Comparison of ENCODE assay signal across 1 cellular context in the genomic region with DNA sequence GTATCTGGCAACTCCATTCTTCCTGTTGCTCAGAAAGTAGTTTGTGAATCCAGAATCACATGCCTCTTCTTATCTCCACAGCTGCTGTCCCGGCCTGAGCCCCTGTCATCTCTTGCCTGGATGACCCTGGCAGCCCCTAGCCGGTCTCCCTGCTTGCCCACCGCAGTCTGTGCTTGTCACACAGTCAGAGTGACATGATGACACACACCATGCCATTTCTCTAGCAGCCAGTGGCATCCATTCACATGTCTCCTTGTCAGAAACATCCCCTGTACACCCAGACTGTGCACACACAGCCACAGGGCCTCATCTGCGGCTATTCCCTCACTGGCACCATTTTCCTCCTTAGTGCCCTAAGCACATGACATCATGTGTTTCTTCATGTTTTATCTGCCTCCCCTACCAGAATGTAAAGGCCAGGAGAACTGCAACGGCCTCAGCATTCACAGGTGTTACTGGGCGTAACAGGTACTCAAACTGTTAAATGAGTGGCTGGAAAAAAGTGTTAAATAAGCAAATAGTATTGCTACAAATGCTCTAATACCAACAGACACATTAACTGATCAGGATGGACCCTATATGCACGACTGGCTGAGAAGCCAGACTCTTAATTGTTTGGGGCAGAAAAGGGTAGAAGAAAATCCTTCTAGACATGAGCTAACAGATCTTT.
TF ChIP-seq lines count a peak whose summit lies in the region.

No MANE protein-coding gene starts in this region.

TF ChIP-seq in WTC11, 78 proteins besides CTCF, POLR2A, EP300 and RAD21 (continued from another document):
- TF ChIP-seq SMAD4 (CRISPR knock-in tag; IDR thresholded peaks at IDR 0.05), result no peak
- TF ChIP-seq, protein P1, sequence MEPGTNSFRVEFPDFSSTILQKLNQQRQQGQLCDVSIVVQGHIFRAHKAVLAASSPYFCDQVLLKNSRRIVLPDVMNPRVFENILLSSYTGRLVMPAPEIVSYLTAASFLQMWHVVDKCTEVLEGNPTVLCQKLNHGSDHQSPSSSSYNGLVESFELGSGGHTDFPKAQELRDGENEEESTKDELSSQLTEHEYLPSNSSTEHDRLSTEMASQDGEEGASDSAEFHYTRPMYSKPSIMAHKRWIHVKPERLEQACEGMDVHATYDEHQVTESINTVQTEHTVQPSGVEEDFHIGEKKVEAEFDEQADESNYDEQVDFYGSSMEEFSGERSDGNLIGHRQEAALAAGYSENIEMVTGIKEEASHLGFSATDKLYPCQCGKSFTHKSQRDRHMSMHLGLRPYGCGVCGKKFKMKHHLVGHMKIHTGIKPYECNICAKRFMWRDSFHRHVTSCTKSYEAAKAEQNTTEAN (CRISPR knock-in tag; IDR thresholded peaks at IDR 0.05), result no peak
- no peak for TF ChIP-seq IRF1 (CRISPR knock-in tag; IDR thresholded peaks at IDR 0.05)
- no peak for TF ChIP-seq GRHL2 (CRISPR knock-in tag; IDR thresholded peaks at IDR 0.05; ENCODE audit: insufficient replicate concordance, severe bottlenecking)
- no peak for TF ChIP-seq NR3C1 (CRISPR knock-in tag; conservative IDR thresholded peaks at IDR 0.05; ENCODE audit: low read depth)
- TF ChIP-seq, protein P2, sequence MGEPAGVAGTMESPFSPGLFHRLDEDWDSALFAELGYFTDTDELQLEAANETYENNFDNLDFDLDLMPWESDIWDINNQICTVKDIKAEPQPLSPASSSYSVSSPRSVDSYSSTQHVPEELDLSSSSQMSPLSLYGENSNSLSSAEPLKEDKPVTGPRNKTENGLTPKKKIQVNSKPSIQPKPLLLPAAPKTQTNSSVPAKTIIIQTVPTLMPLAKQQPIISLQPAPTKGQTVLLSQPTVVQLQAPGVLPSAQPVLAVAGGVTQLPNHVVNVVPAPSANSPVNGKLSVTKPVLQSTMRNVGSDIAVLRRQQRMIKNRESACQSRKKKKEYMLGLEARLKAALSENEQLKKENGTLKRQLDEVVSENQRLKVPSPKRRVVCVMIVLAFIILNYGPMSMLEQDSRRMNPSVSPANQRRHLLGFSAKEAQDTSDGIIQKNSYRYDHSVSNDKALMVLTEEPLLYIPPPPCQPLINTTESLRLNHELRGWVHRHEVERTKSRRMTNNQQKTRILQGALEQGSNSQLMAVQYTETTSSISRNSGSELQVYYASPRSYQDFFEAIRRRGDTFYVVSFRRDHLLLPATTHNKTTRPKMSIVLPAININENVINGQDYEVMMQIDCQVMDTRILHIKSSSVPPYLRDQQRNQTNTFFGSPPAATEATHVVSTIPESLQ (CRISPR knock-in tag; IDR thresholded peaks at IDR 0.05), result no peak
- TF ChIP-seq ZNF232 (CRISPR knock-in tag; IDR thresholded peaks at IDR 0.05), result no peak
- no peak for TF ChIP-seq EMX1 (CRISPR knock-in tag; IDR thresholded peaks at IDR 0.05)
TF ChIP-seq in WTC11: peak in this region for 0.
